Comparison of ENCODE assay signal across 9 cellular contexts in genomic region chr1:11964656-11965055, GRCh38.
"Had no signal": no experiment of that assay in that cellular context is flagged by ENCODE, and none has a peak within 500 bp of the region (broad histone marks: within the 10 kb centered on the region; RNA-seq: fewer than 3 reads in every experiment).

No MANE protein-coding gene starts in this region.

- H3K9me3 Mint-ChIP-seq: H9, IgD-negative memory B cell had no signal

- DNase-seq: GM23248, H9, HCEC 1CT, KBM-7 had no signal

- H3K4me1 Mint-ChIP-seq: H9 had no signal

- H3K4me3 ChIP-seq: GM23248 had no signal

- H3K27me3 Mint-ChIP-seq: IgD-negative memory B cell had no signal

- H3K4me2 ChIP-seq: KMS-11 had no signal

- H2AFZ ChIP-seq: GM23248 had no signal

- H3K27ac ChIP-seq: GM23248, KMS-11 had no signal

- FAIRE-seq: H1, H54, HTR-8/SVneo had no signal

- H3K4me3 Mint-ChIP-seq: H9, IgD-negative memory B cell had no signal
